1 cellular context compared by ENCODE assay signal in genomic region chr4:183099537-183100297, GRCh38.
A peak's percentile ranks its signal among the peaks of the same experiment; 100 is the strongest.
TF ChIP-seq lines count a peak whose summit lies in the region.

No MANE protein-coding gene starts in this region.

TF ChIP-seq in HepG2, 621 proteins besides CTCF, POLR2A, EP300 and RAD21 (continued from another document and continues in another):
- TF ChIP-seq ARID4A (CRISPR knock-in tag; IDR thresholded peaks at IDR 0.05; ENCODE audit: borderline replicate concordance): no peak; the same call in 1 of the 2 replicates
- TF ChIP-seq, protein P1, sequence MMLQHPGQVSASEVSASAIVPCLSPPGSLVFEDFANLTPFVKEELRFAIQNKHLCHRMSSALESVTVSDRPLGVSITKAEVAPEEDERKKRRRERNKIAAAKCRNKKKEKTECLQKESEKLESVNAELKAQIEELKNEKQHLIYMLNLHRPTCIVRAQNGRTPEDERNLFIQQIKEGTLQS (CRISPR knock-in tag; IDR thresholded peaks at IDR 0.05): no peak
- TF ChIP-seq MAFK (conservative IDR thresholded peaks at IDR 0.05 in 1 of 2, IDR thresholded peaks at IDR 0.05 in 1 of 2; ENCODE audit: low read length in 2 of 2): no peak
- TF ChIP-seq ZNF34 (CRISPR knock-in tag; IDR thresholded peaks at IDR 0.05; ENCODE audit: borderline replicate concordance): no peak
- no peak for TF ChIP-seq ARNT2 (CRISPR knock-in tag; IDR thresholded peaks at IDR 0.05; ENCODE audit: low read depth)
- peak; percentile 16 for TF ChIP-seq ZFYVE20 (CRISPR knock-in tag; IDR thresholded peaks at IDR 0.05; ENCODE audit: borderline replicate concordance, low read depth)
- no peak for TF ChIP-seq ZNF225 (CRISPR knock-in tag; IDR thresholded peaks at IDR 0.05)
- TF ChIP-seq ZNF7 (CRISPR knock-in tag; IDR thresholded peaks at IDR 0.05): no peak
- peak; percentile 52; the same call in 1 of the 2 replicates for TF ChIP-seq HNRNPL (IDR thresholded peaks at IDR 0.05; ENCODE audit: low read depth, low read length)
- no peak for TF ChIP-seq ZNF737 (CRISPR knock-in tag; IDR thresholded peaks at IDR 0.05; ENCODE audit: borderline replicate concordance)
- TF ChIP-seq ZBTB21 (CRISPR knock-in tag; IDR thresholded peaks at IDR 0.05): no peak
- no peak for TF ChIP-seq ZNF740 (CRISPR knock-in tag; IDR thresholded peaks at IDR 0.05)
- no peak for TF ChIP-seq ZNF18 (CRISPR knock-in tag; IDR thresholded peaks at IDR 0.05; ENCODE audit: insufficient replicate concordance)
- TF ChIP-seq, protein P2, sequence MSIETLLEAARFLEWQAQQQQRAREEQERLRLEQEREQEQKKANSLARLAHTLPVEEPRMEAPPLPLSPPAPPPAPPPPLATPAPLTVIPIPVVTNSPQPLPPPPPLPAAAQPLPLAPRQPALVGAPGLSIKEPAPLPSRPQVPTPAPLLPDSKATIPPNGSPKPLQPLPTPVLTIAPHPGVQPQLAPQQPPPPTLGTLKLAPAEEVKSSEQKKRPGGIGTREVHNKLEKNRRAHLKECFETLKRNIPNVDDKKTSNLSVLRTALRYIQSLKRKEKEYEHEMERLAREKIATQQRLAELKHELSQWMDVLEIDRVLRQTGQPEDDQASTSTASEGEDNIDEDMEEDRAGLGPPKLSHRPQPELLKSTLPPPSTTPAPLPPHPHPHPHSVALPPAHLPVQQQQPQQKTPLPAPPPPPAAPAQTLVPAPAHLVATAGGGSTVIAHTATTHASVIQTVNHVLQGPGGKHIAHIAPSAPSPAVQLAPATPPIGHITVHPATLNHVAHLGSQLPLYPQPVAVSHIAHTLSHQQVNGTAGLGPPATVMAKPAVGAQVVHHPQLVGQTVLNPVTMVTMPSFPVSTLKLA (IDR thresholded peaks at IDR 0.05): 0 out of 2 replicates have a peak, but pooled peaks have one; percentile 23
- TF ChIP-seq RCOR2 (CRISPR knock-in tag; IDR thresholded peaks at IDR 0.05): no peak
- no peak for TF ChIP-seq ZNF552 (CRISPR knock-in tag; IDR thresholded peaks at IDR 0.05; ENCODE audit: borderline replicate concordance)
- no peak for TF ChIP-seq ZMYM3 (CRISPR knock-in tag; IDR thresholded peaks at IDR 0.05)
- no peak; the same call in 1 of the 2 replicates for TF ChIP-seq KDM2A (CRISPR knock-in tag; IDR thresholded peaks at IDR 0.05; ENCODE audit: borderline replicate concordance, low read depth)
- no peak for TF ChIP-seq IRF2 (CRISPR knock-in tag; IDR thresholded peaks at IDR 0.05)
- no peak for TF ChIP-seq ZNF879 (CRISPR knock-in tag; IDR thresholded peaks at IDR 0.05)
- TF ChIP-seq RFXANK (CRISPR knock-in tag; IDR thresholded peaks at IDR 0.05): no peak
- no peak for TF ChIP-seq TRIM22 (IDR thresholded peaks at IDR 0.05)
- no peak for TF ChIP-seq ISX (CRISPR knock-in tag; conservative IDR thresholded peaks at IDR 0.05)
- TF ChIP-seq, protein P3, sequence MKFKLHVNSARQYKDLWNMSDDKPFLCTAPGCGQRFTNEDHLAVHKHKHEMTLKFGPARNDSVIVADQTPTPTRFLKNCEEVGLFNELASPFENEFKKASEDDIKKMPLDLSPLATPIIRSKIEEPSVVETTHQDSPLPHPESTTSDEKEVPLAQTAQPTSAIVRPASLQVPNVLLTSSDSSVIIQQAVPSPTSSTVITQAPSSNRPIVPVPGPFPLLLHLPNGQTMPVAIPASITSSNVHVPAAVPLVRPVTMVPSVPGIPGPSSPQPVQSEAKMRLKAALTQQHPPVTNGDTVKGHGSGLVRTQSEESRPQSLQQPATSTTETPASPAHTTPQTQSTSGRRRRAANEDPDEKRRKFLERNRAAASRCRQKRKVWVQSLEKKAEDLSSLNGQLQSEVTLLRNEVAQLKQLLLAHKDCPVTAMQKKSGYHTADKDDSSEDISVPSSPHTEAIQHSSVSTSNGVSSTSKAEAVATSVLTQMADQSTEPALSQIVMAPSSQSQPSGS (CRISPR knock-in tag; IDR thresholded peaks at IDR 0.05): no peak
- TF ChIP-seq STAT6 (CRISPR knock-in tag; IDR thresholded peaks at IDR 0.05; ENCODE audit: borderline replicate concordance): no peak
- no peak; the same call in 1 of the 2 replicates for TF ChIP-seq ZBTB38 (CRISPR knock-in tag; IDR thresholded peaks at IDR 0.05)
- TF ChIP-seq KAT8 (CRISPR knock-in tag; IDR thresholded peaks at IDR 0.05): no peak
- TF ChIP-seq ZNF451 (CRISPR knock-in tag; IDR thresholded peaks at IDR 0.05): no peak
- TF ChIP-seq BRD4 (CRISPR knock-in tag; IDR thresholded peaks at IDR 0.05): no peak
- no peak for TF ChIP-seq SKI (IDR thresholded peaks at IDR 0.05; ENCODE audit: partially characterized antibody)
- no peak for TF ChIP-seq ZNF510 (CRISPR knock-in tag; IDR thresholded peaks at IDR 0.05; ENCODE audit: low read depth)
- no peak for TF ChIP-seq U2AF1 (optimal IDR thresholded peaks at IDR 0.05; ENCODE audit: low read depth, low read length)
- no peak for TF ChIP-seq ZNF264 (CRISPR knock-in tag; IDR thresholded peaks at IDR 0.05)
- no peak for TF ChIP-seq ELF1 (CRISPR knock-in tag; IDR thresholded peaks at IDR 0.05)
- 0 out of 2 replicates have a peak, but pooled peaks have one; percentile 62 for TF ChIP-seq ZNF790 (CRISPR knock-in tag; IDR thresholded peaks at IDR 0.05; ENCODE audit: borderline replicate concordance)
- TF ChIP-seq NFRKB (IDR thresholded peaks at IDR 0.05): no peak
- TF ChIP-seq ETS1 (CRISPR knock-in tag; IDR thresholded peaks at IDR 0.05): no peak
- TF ChIP-seq ZNF230 (CRISPR knock-in tag; IDR thresholded peaks at IDR 0.05): no peak
- no peak for TF ChIP-seq RXRB (CRISPR knock-in tag; IDR thresholded peaks at IDR 0.05; ENCODE audit: borderline replicate concordance)
- TF ChIP-seq JUNB (CRISPR knock-in tag; IDR thresholded peaks at IDR 0.05; ENCODE audit: borderline replicate concordance): no peak
- peak; percentile 46; the same call in 1 of the 2 replicates for TF ChIP-seq TFDP1 (CRISPR knock-in tag; IDR thresholded peaks at IDR 0.05; ENCODE audit: borderline replicate concordance)
- no peak for TF ChIP-seq HOXA7 (CRISPR knock-in tag; IDR thresholded peaks at IDR 0.05)
- TF ChIP-seq DR1 (CRISPR knock-in tag; IDR thresholded peaks at IDR 0.05): no peak
- peak; percentile 57; the same call in 1 of the 2 replicates for TF ChIP-seq ZBTB7B (CRISPR knock-in tag; IDR thresholded peaks at IDR 0.05)
- TF ChIP-seq ZSCAN29 (CRISPR knock-in tag; conservative IDR thresholded peaks at IDR 0.05): no peak
- no peak for TF ChIP-seq HNRNPUL1 (IDR thresholded peaks at IDR 0.05; ENCODE audit: low read depth, low read length)
